Comparison of ENCODE assay signal across 18 cellular contexts in genomic region chr10:33665512-33665911, GRCh38.
DNase-seq lines count a peak whose midpoint lies in the region; FAIRE-seq and TF ChIP-seq lines count a peak whose summit lies in the region.
"Had no signal": no experiment of that assay in that cellular context is flagged by ENCODE, and none has a peak within 500 bp of the region (broad histone marks: within the 10 kb centered on the region; RNA-seq: fewer than 3 reads in every experiment).

No MANE protein-coding gene starts in this region.

- no peaks in the 10 kb centered on the region for H3K36me3 ChIP-seq in astrocyte (ENCODE audit: insufficient read depth, low read length)
- H3K36me3 ChIP-seq: BE2C had no signal

- TF ChIP-seq CTCF in astrocyte (IDR thresholded peaks at IDR 0.05; ENCODE audit: insufficient read depth, low read depth, low read length) = no peak
- TF ChIP-seq CTCF in epithelial cell of proximal tubule (conservative IDR thresholded peaks at IDR 0.05; ENCODE audit: low read depth, low read length) = no peak
- no peak for TF ChIP-seq CTCF in foreskin fibroblast (IDR thresholded peaks at IDR 0.05; ENCODE audit: low read depth, low read length)
- TF ChIP-seq CTCF in mesothelial cell of epicardium (IDR thresholded peaks at IDR 0.05; ENCODE audit: unreplicated experiment) = no peak
- TF ChIP-seq CTCF in type B pancreatic cell (conservative IDR thresholded peaks at IDR 0.05) = no peak

- DNase-seq in astrocyte (ENCODE audit: low read depth) (peak; percentile 41), epithelial cell of proximal tubule (ENCODE audit: low read depth) (peak; percentile 23), foreskin fibroblast (peak; percentile 61 to 83), mesothelial cell of epicardium (ENCODE audit: low spot score in 2 of 2, unreplicated experiment in 2 of 2) (no peak), NCI-H510A treated with DMSO at 0.1 percent for 48 hours (lab: John Stamatoyannopoulos, UW) (no peak), type B pancreatic cell (ENCODE audit: extremely low spot score, unreplicated experiment) (no peak)
- DNase-seq in effector CD8-positive, alpha-beta T cell (lab: John Stamatoyannopoulos, UW) = no peak
- DNase-seq: BE2C; CD4-positive, alpha-beta T cell; NCI-H1105 treated with DMSO at 0.1 percent for 48 hours; NCI-H187; NCI-H345; NCI-H69; SHP77 had no signal

- no peak overlapping the region for H3K27ac ChIP-seq in astrocyte (ENCODE audit: low read depth, low read length)

- H3K9me3 ChIP-seq in astrocyte (ENCODE audit: insufficient read depth, low read depth, low read length) = no peaks in the 10 kb centered on the region
- H3K9me3 ChIP-seq: BE2C had no signal

- H2AFZ ChIP-seq in astrocyte (ENCODE audit: low read depth, low read length) = no peak overlapping the region

- H3K9ac ChIP-seq in astrocyte (ENCODE audit: low read length) = no peak overlapping the region

- H3K36me3 Mint-ChIP-seq in astrocyte (ENCODE audit: low read depth, unreplicated experiment) (no peaks in the 10 kb centered on the region), mesothelial cell of epicardium (no peaks in the 10 kb centered on the region), type B pancreatic cell (no peaks in the 10 kb centered on the region)

- H4K20me1 ChIP-seq in astrocyte (ENCODE audit: insufficient read depth, low read length) = no peaks in the 10 kb centered on the region

- no peak overlapping the region for H3K4me2 ChIP-seq in astrocyte (ENCODE audit: low read length)

- peaks cover 11% of the 10 kb centered on the region for H3K4me1 ChIP-seq in astrocyte (ENCODE audit: insufficient read depth, low read length)

- peaks cover 6% of the 10 kb centered on the region for H3K27me3 Mint-ChIP-seq in astrocyte (ENCODE audit: low read depth, unreplicated experiment)
- H3K27me3 Mint-ChIP-seq in mesothelial cell of epicardium (ENCODE audit: low read depth) = no peaks in the 10 kb centered on the region
- H3K27me3 Mint-ChIP-seq in type B pancreatic cell = no peaks in the 10 kb centered on the region

- H3K4me3 Mint-ChIP-seq in astrocyte (ENCODE audit: unreplicated experiment) (no peak overlapping the region), mesothelial cell of epicardium (no peak overlapping the region), type B pancreatic cell (no peak overlapping the region)
- H3K4me3 Mint-ChIP-seq: CD4-positive, alpha-beta T cell; IgD-negative memory B cell had no signal

- H3K79me2 ChIP-seq in astrocyte (ENCODE audit: insufficient read depth, low read length) = no peaks in the 10 kb centered on the region

- H3K4me3 ChIP-seq in astrocyte (ENCODE audit: insufficient read depth, low read depth, low read length) (no peak overlapping the region), epithelial cell of proximal tubule (ENCODE audit: low read depth, low read length) (no peak overlapping the region), foreskin fibroblast (ENCODE audit: low read depth in 1 of 2, low read length in 2 of 2) (no peak overlapping the region)

- H3K9me3 Mint-ChIP-seq in astrocyte (ENCODE audit: unreplicated experiment) (no peaks in the 10 kb centered on the region), mesothelial cell of epicardium (peaks cover 12% of the 10 kb centered on the region), type B pancreatic cell (peaks cover 9% of the 10 kb centered on the region)

- H3K27ac Mint-ChIP-seq in astrocyte (ENCODE audit: unreplicated experiment) = no peak overlapping the region
- no peak overlapping the region for H3K27ac Mint-ChIP-seq in mesothelial cell of epicardium
- no peak overlapping the region for H3K27ac Mint-ChIP-seq in type B pancreatic cell
- H3K27ac Mint-ChIP-seq: CD4-positive, alpha-beta T cell; IgD-negative memory B cell had no signal

- no peak for FAIRE-seq in astrocyte (lab: Jason Lieb, UNC)
- FAIRE-seq: GM19239, H54, RCC 7860 had no signal

- H3K27me3 ChIP-seq in astrocyte (ENCODE audit: insufficient read depth, low read length) = no peaks in the 10 kb centered on the region
- H3K27me3 ChIP-seq: BE2C had no signal

- H3K4me1 Mint-ChIP-seq in astrocyte (ENCODE audit: low read depth, unreplicated experiment) (peaks cover 15% of the 10 kb centered on the region), mesothelial cell of epicardium (peaks cover 4% of the 10 kb centered on the region), type B pancreatic cell (ENCODE audit: unreplicated experiment) (peaks cover 14% of the 10 kb centered on the region)

Comparison
In these comparisons a context has a peak if more than half of its experiments do, and no peak if none do; other contexts are left out.
1. DNase-seq: peak in astrocyte (single experiment), epithelial cell of proximal tubule (single experiment) and foreskin fibroblast (2 of 2); none in mesothelial cell of epicardium (0 of 2), NCI-H510A treated with DMSO at 0.1 percent for 48 hours (single experiment), type B pancreatic cell (single experiment) and effector CD8-positive, alpha-beta T cell (single experiment).